1 cellular context compared by ENCODE assay signal in the genomic region with DNA sequence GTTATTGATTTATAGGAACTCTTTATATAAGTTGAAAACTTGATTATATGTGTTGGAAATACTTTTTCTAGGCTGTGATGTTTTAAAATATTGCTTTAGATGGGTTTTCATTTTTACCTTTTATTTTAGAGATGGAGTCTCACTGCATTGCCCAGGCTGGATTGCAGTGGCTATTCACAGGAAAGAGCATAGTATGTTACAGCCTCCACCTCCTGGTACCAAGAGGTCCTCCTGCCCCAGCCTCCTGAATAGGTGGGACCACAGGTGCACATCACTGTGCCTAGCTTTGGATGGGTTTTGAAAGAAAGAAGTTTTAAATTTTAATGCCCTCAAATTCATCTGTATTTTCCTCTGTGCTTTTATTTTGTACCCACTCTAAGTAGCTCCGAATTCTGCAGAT.
TF ChIP-seq lines count a peak whose summit lies in the region.

No MANE protein-coding gene starts in this region.

TF ChIP-seq in H1, 55 proteins besides CTCF, POLR2A, EP300 and RAD21:
- TF ChIP-seq YY1 (IDR thresholded peaks at IDR 0.05; ENCODE audit: low read depth, low read length) = no peak
- 0 out of 2 replicates have a peak, but pooled peaks have one; percentile 20 for TF ChIP-seq KDM1A (IDR thresholded peaks at IDR 0.05; ENCODE audit: borderline replicate concordance, low read length)
